11 cellular contexts compared by ENCODE assay signal in genomic region chr16:84816485-84816884, GRCh38. TPM values are rescaled to one million over a fixed set of nuclear protein-coding genes. Genes with fewer than 3 reads are reported as not detected.
"Had no signal": no experiment of that assay in that cellular context is flagged by ENCODE, and none has a peak within 500 bp of the region (broad histone marks: within the 10 kb centered on the region; RNA-seq: fewer than 3 reads in every experiment).

No MANE protein-coding gene starts in this region.

- H3K4me2 ChIP-seq: GM23338 had no signal

- H3K27ac ChIP-seq: HL-60 had no signal

- FAIRE-seq: H1, H54 had no signal

- ATAC-seq: GM23338, HepG2 had no signal

- DNase-seq: H9, HCEC 1CT, HFFc6, KBM-7 had no signal

- H3K4me3 ChIP-seq: GM23338 had no signal

RNA-seq across cellular contexts. Expression of gene CRISPLD2, which starts 3.3 kb away (rescaled TPM):
- total RNA-seq: HT1080 had no signal
- polyA plus RNA-seq: IgD-negative memory B cell had no signal
